ENCODE assay signal across 1 cellular context in genomic region chr16:1770328-1771071, GRCh38.
TF ChIP-seq lines count a peak whose summit lies in the region.

No MANE protein-coding gene starts in this region.

TF ChIP-seq in GM12878, 131 proteins besides CTCF, POLR2A, EP300 and RAD21 (continued from another document and continues in another):
- no peak for TF ChIP-seq PKNOX1 (IDR thresholded peaks at IDR 0.05)
- TF ChIP-seq KDM1A (IDR thresholded peaks at IDR 0.05; ENCODE audit: borderline replicate concordance): no peak
- peak; percentile 72 for TF ChIP-seq POLR2AphosphoS2 (IDR thresholded peaks at IDR 0.05; ENCODE audit: low read depth, low read length)
- TF ChIP-seq CREM (IDR thresholded peaks at IDR 0.05; ENCODE audit: low read depth): no peak
- TF ChIP-seq, protein P1, sequence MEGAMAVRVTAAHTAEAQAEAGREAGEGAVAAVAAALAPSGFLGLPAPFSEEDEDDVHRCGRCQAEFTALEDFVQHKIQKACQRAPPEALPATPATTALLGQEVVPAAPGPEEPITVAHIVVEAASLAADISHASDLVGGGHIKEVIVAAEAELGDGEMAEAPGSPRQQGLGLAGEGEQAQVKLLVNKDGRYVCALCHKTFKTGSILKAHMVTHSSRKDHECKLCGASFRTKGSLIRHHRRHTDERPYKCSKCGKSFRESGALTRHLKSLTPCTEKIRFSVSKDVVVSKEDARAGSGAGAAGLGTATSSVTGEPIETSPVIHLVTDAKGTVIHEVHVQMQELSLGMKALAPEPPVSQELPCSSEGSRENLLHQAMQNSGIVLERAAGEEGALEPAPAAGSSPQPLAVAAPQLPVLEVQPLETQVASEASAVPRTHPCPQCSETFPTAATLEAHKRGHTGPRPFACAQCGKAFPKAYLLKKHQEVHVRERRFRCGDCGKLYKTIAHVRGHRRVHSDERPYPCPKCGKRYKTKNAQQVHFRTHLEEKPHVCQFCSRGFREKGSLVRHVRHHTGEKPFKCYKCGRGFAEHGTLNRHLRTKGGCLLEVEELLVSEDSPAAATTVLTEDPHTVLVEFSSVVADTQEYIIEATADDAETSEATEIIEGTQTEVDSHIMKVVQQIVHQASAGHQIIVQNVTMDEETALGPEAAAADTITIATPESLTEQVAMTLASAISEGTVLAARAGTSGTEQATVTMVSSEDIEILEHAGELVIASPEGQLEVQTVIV (IDR thresholded peaks at IDR 0.05; ENCODE audit: borderline replicate concordance, partially characterized antibody): no peak
- no peak for TF ChIP-seq NR2F1 (conservative IDR thresholded peaks at IDR 0.05)
- TF ChIP-seq FOXK2 (IDR thresholded peaks at IDR 0.05): no peak
- TF ChIP-seq CBFB (IDR thresholded peaks at IDR 0.05; ENCODE audit: low read depth): no peak
- no peak; the same call in 1 of the 2 replicates for TF ChIP-seq BACH1 (IDR thresholded peaks at IDR 0.05; ENCODE audit: borderline replicate concordance)
- TF ChIP-seq NFXL1 (IDR thresholded peaks at IDR 0.05; ENCODE audit: borderline replicate concordance): no peak
- no peak for TF ChIP-seq ZNF217 (IDR thresholded peaks at IDR 0.05)
- no peak for TF ChIP-seq RUNX3 (IDR thresholded peaks at IDR 0.05; ENCODE audit: low read length)
- no peak for TF ChIP-seq STAT1 (conservative IDR thresholded peaks at IDR 0.05)
- no peak for TF ChIP-seq GABPA (IDR thresholded peaks at IDR 0.05; ENCODE audit: low read depth)
- TF ChIP-seq PML (IDR thresholded peaks at IDR 0.05; ENCODE audit: low read length): peak; percentile 39; the same call in 1 of the 2 replicates
- TF ChIP-seq ZNF24 (IDR thresholded peaks at IDR 0.05): no peak
- TF ChIP-seq KAT2A (conservative IDR thresholded peaks at IDR 0.05; ENCODE audit: control insufficient read depth, low read depth, low read length): no peak
- no peak for TF ChIP-seq ZNF622 (IDR thresholded peaks at IDR 0.05)
- no peak for TF ChIP-seq SKIL (IDR thresholded peaks at IDR 0.05; ENCODE audit: low read depth, poor library complexity, severe bottlenecking)
- TF ChIP-seq RFX5 (IDR thresholded peaks at IDR 0.05; ENCODE audit: low read depth, low read length): no peak
- TF ChIP-seq, protein P2, sequence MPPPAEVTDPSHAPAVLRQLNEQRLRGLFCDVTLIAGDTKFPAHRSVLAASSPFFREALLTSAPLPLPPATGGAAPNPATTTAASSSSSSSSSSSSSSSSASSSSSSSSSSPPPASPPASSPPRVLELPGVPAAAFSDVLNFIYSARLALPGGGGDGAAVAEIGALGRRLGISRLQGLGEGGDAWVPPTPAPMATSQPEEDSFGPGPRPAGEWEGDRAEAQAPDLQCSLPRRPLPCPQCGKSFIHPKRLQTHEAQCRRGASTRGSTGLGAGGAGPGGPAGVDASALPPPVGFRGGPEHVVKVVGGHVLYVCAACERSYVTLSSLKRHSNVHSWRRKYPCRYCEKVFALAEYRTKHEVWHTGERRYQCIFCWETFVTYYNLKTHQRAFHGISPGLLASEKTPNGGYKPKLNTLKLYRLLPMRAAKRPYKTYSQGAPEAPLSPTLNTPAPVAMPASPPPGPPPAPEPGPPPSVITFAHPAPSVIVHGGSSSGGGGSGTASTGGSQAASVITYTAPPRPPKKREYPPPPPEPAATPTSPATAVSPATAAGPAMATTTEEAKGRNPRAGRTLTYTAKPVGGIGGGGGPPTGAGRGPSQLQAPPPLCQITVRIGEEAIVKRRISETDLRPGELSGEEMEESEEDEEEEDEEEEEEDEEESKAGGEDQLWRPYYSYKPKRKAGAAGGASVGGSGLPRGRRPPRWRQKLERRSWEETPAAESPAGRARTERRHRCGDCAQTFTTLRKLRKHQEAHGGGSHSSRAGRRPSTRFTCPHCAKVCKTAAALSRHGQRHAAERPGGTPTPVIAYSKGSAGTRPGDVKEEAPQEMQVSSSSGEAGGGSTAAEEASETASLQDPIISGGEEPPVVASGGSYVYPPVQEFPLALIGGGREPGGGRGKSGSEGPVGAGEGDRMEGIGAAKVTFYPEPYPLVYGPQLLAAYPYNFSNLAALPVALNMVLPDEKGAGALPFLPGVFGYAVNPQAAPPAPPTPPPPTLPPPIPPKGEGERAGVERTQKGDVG (CRISPR knock-in tag; IDR thresholded peaks at IDR 0.05): no peak
- TF ChIP-seq SMC3 (IDR thresholded peaks at IDR 0.05; ENCODE audit: borderline replicate concordance, low read length): no peak
- TF ChIP-seq HDGF (IDR thresholded peaks at IDR 0.05): peak; percentile 52; the same call in 1 of the 2 replicates
- TF ChIP-seq CBX3 (IDR thresholded peaks at IDR 0.05; ENCODE audit: borderline replicate concordance, low read depth): no peak
- TF ChIP-seq NFYA (IDR thresholded peaks at IDR 0.05; ENCODE audit: borderline replicate concordance, low read depth, low read length): no peak
- TF ChIP-seq GATAD2B (conservative IDR thresholded peaks at IDR 0.05; ENCODE audit: low read depth): no peak; the same call in 1 of the 2 replicates
- no peak for TF ChIP-seq NR2C1 (IDR thresholded peaks at IDR 0.05)
- TF ChIP-seq SIN3A (IDR thresholded peaks at IDR 0.05; ENCODE audit: low read depth, low read length): no peak
- TF ChIP-seq, protein P3, sequence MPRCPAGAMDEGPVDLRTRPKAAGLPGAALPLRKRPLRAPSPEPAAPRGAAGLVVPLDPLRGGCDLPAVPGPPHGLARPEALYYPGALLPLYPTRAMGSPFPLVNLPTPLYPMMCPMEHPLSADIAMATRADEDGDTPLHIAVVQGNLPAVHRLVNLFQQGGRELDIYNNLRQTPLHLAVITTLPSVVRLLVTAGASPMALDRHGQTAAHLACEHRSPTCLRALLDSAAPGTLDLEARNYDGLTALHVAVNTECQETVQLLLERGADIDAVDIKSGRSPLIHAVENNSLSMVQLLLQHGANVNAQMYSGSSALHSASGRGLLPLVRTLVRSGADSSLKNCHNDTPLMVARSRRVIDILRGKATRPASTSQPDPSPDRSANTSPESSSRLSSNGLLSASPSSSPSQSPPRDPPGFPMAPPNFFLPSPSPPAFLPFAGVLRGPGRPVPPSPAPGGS (IDR thresholded peaks at IDR 0.05; ENCODE audit: borderline replicate concordance, insufficient read depth, low read depth, low read length, poor library complexity, severe bottlenecking): peak; percentile 91
- no peak for TF ChIP-seq HDAC2 (IDR thresholded peaks at IDR 0.05)
- no peak for TF ChIP-seq SMARCA5 (IDR thresholded peaks at IDR 0.05)
- TF ChIP-seq SIX5 (IDR thresholded peaks at IDR 0.05; ENCODE audit: low read depth, low read length, severe bottlenecking): no peak
- no peak for TF ChIP-seq RELA (IDR thresholded peaks at IDR 0.05; ENCODE audit: borderline replicate concordance, partially characterized antibody)
- TF ChIP-seq USF2 (IDR thresholded peaks at IDR 0.05; ENCODE audit: borderline replicate concordance, low read depth, low read length): no peak
- TF ChIP-seq ZNF384 (IDR thresholded peaks at IDR 0.05; ENCODE audit: borderline replicate concordance, low read depth, low read length): no peak
- TF ChIP-seq ZZZ3 (IDR thresholded peaks at IDR 0.05; ENCODE audit: control insufficient read depth, insufficient read length, low read depth): no peak
- TF ChIP-seq TCF3 (IDR thresholded peaks at IDR 0.05; ENCODE audit: borderline replicate concordance, insufficient read depth, low read depth, low read length): no peak
- TF ChIP-seq YBX1 (IDR thresholded peaks at IDR 0.05): no peak
- TF ChIP-seq SRF (IDR thresholded peaks at IDR 0.05; ENCODE audit: low read depth in 2 of 2, low read length in 2 of 2): no peak
- TF ChIP-seq SPI1 (IDR thresholded peaks at IDR 0.05; ENCODE audit: borderline replicate concordance, insufficient read depth, low read depth, low read length): no peak
- peak; percentile 92; the same call in 1 of the 2 replicates for TF ChIP-seq MTA3 (IDR thresholded peaks at IDR 0.05; ENCODE audit: borderline replicate concordance, low read length)
- TF ChIP-seq, protein P4, sequence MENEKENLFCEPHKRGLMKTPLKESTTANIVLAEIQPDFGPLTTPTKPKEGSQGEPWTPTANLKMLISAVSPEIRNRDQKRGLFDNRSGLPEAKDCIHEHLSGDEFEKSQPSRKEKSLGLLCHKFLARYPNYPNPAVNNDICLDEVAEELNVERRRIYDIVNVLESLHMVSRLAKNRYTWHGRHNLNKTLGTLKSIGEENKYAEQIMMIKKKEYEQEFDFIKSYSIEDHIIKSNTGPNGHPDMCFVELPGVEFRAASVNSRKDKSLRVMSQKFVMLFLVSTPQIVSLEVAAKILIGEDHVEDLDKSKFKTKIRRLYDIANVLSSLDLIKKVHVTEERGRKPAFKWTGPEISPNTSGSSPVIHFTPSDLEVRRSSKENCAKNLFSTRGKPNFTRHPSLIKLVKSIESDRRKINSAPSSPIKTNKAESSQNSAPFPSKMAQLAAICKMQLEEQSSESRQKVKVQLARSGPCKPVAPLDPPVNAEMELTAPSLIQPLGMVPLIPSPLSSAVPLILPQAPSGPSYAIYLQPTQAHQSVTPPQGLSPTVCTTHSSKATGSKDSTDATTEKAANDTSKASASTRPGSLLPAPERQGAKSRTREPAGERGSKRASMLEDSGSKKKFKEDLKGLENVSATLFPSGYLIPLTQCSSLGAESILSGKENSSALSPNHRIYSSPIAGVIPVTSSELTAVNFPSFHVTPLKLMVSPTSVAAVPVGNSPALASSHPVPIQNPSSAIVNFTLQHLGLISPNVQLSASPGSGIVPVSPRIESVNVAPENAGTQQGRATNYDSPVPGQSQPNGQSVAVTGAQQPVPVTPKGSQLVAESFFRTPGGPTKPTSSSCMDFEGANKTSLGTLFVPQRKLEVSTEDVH (IDR thresholded peaks at IDR 0.05; ENCODE audit: low read depth, partially characterized antibody): no peak
- no peak for TF ChIP-seq ZBTB40 (IDR thresholded peaks at IDR 0.05; ENCODE audit: borderline replicate concordance)
- TF ChIP-seq ASH2L (IDR thresholded peaks at IDR 0.05; ENCODE audit: borderline replicate concordance, low read depth): no peak
- no peak for TF ChIP-seq ATF3 (IDR thresholded peaks at IDR 0.05; ENCODE audit: borderline replicate concordance, extremely low read depth, low read depth, low read length)
- TF ChIP-seq SMAD1 (IDR thresholded peaks at IDR 0.05; ENCODE audit: low read depth, partially characterized antibody): no peak
- no peak for TF ChIP-seq USF1 (IDR thresholded peaks at IDR 0.05; ENCODE audit: borderline replicate concordance, extremely low read length, insufficient read depth, low read depth, low read length)
